Comparison of ENCODE assay signal across 2 cellular contexts in genomic region chr10:70649526-70649925, GRCh38.
TF ChIP-seq lines count a peak whose summit lies in the region.

No MANE protein-coding gene starts in this region.

TF ChIP-seq in SK-N-SH, 30 proteins besides CTCF, POLR2A, EP300 and RAD21 (continued from another document):
- TF ChIP-seq REST (IDR thresholded peaks at IDR 0.05; ENCODE audit: low read depth, low read length) (no peak), USF1 (IDR thresholded peaks at IDR 0.05; ENCODE audit: borderline replicate concordance, low read depth) (no peak), JUND (IDR thresholded peaks at IDR 0.05) (peak; percentile 55), EZH2phosphoT487 (IDR thresholded peaks at IDR 0.05; ENCODE audit: borderline replicate concordance, low read depth) (no peak), TAF1 (IDR thresholded peaks at IDR 0.05; ENCODE audit: borderline replicate concordance, low read depth, low read length) (no peak), RXRA (IDR thresholded peaks at IDR 0.05; ENCODE audit: borderline replicate concordance, low read depth) (peak; percentile 45; the same call in 1 of the 2 replicates), SIN3A (IDR thresholded peaks at IDR 0.05; ENCODE audit: borderline replicate concordance, low read depth, low read length) (no peak)
- TF ChIP-seq, protein P1, sequence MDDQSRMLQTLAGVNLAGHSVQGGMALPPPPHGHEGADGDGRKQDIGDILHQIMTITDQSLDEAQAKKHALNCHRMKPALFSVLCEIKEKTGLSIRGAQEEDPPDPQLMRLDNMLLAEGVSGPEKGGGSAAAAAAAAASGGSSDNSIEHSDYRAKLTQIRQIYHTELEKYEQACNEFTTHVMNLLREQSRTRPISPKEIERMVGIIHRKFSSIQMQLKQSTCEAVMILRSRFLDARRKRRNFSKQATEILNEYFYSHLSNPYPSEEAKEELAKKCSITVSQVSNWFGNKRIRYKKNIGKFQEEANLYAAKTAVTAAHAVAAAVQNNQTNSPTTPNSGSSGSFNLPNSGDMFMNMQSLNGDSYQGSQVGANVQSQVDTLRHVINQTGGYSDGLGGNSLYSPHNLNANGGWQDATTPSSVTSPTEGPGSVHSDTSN (IDR thresholded peaks at IDR 0.05) = peak; percentile 46
- TF ChIP-seq, protein P2, sequence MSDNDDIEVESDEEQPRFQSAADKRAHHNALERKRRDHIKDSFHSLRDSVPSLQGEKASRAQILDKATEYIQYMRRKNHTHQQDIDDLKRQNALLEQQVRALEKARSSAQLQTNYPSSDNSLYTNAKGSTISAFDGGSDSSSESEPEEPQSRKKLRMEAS (IDR thresholded peaks at IDR 0.05; ENCODE audit: low read depth) = no peak

TF ChIP-seq in SK-N-SH treated with all-trans-retinoic acid at 6 μM for 48 hours, 23 proteins besides CTCF, POLR2A, EP300 and RAD21 (continued from another document):
- TF ChIP-seq, protein P3, sequence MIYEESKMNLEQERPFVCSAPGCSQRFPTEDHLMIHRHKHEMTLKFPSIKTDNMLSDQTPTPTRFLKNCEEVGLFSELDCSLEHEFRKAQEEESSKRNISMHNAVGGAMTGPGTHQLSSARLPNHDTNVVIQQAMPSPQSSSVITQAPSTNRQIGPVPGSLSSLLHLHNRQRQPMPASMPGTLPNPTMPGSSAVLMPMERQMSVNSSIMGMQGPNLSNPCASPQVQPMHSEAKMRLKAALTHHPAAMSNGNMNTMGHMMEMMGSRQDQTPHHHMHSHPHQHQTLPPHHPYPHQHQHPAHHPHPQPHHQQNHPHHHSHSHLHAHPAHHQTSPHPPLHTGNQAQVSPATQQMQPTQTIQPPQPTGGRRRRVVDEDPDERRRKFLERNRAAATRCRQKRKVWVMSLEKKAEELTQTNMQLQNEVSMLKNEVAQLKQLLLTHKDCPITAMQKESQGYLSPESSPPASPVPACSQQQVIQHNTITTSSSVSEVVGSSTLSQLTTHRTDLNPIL (CRISPR knock-in tag; IDR thresholded peaks at IDR 0.05; ENCODE audit: low read depth) = no peak
- TF ChIP-seq ESRRG (CRISPR knock-in tag; IDR thresholded peaks at IDR 0.05) (no peak), TOX (CRISPR knock-in tag; IDR thresholded peaks at IDR 0.05; ENCODE audit: borderline replicate concordance) (no peak), OSR1 (CRISPR knock-in tag; IDR thresholded peaks at IDR 0.05) (no peak), ZNF8 (CRISPR knock-in tag; IDR thresholded peaks at IDR 0.05) (no peak), ISL1 (CRISPR knock-in tag; IDR thresholded peaks at IDR 0.05) (no peak)
